In genomic region chr12:116138781-116139180, GRCh38 we compare ENCODE assay signal across 22 cellular contexts.
DNase-seq lines count a peak whose midpoint lies in the region; ATAC-seq and TF ChIP-seq lines count a peak whose summit lies in the region.
"Had no signal": no experiment of that assay in that cellular context is flagged by ENCODE, and none has a peak within 500 bp of the region (broad histone marks: within the 10 kb centered on the region; RNA-seq: fewer than 3 reads in every experiment).

No MANE protein-coding gene starts in this region.

- H3K27me3 Mint-ChIP-seq in activated T-cell treated with anti-CD3 and anti-CD28 coated beads, Interleukin-2, amount 50 U/mL, for 72 hours (ENCODE audit: low read depth), result no peaks in the 10 kb centered on the region
- H3K27me3 Mint-ChIP-seq: CD4-positive, alpha-beta T cell; central memory CD8-positive, alpha-beta T cell; effector memory CD8-positive, alpha-beta T cell had no signal

- H3K4me3 Mint-ChIP-seq in activated T-cell treated with anti-CD3 and anti-CD28 coated beads, Interleukin-2, amount 50 U/mL, for 72 hours, result peak overlapping the region in 1 of 2 donors; percentile 22
- H3K4me3 Mint-ChIP-seq: activated T-cell treated with anti-CD3 and anti-CD28 coated beads, Interleukin-2, amount 50 U/mL, for 4 hours; CD4-positive, alpha-beta T cell; central memory CD8-positive, alpha-beta T cell; effector memory CD8-positive, alpha-beta T cell had no signal

- no peak for TF ChIP-seq CTCF in fibroblast of mammary gland (conservative IDR thresholded peaks at IDR 0.05; ENCODE audit: control insufficient read depth, insufficient read depth, low read depth, low read length)

- peaks cover 82% of the 10 kb centered on the region for H3K4me1 Mint-ChIP-seq in activated T-cell treated with anti-CD3 and anti-CD28 coated beads, Interleukin-2, amount 50 U/mL, for 72 hours (ENCODE audit: low read depth)

- ATAC-seq in activated T-cell treated with anti-CD3 and anti-CD28 coated beads, Interleukin-2, amount 50 U/mL, for 72 hours (replicated peaks in 1 of 2), result no peak
- no peak for ATAC-seq in HG03108 (IDR thresholded peaks at IDR 0.05; ENCODE audit: unreplicated experiment)
- ATAC-seq in GM19463 (IDR thresholded peaks at IDR 0.05; ENCODE audit: unreplicated experiment), result no peak
- ATAC-seq: effector memory CD8-positive, alpha-beta T cell; K562 had no signal

- H3K27ac Mint-ChIP-seq in activated T-cell treated with anti-CD3 and anti-CD28 coated beads, Interleukin-2, amount 50 U/mL, for 72 hours, result peak overlapping the region; percentile 10
- H3K27ac Mint-ChIP-seq: CD4-positive, alpha-beta T cell; effector memory CD8-positive, alpha-beta T cell had no signal

- no peak overlapping the region for H3K4me3 ChIP-seq in fibroblast of mammary gland (ENCODE audit: control insufficient read depth, low read depth, low read length)
- H3K4me3 ChIP-seq: K562, sigmoid colon had no signal

- no peaks in the 10 kb centered on the region for H3K9me3 Mint-ChIP-seq in activated T-cell treated with anti-CD3 and anti-CD28 coated beads, Interleukin-2, amount 50 U/mL, for 72 hours
- H3K9me3 Mint-ChIP-seq: activated T-cell treated with anti-CD3 and anti-CD28 coated beads, Interleukin-2, amount 50 U/mL, for 4 hours; CD4-positive, alpha-beta T cell; central memory CD8-positive, alpha-beta T cell; effector memory CD8-positive, alpha-beta T cell had no signal

- no peaks in the 10 kb centered on the region for H3K36me3 Mint-ChIP-seq in activated T-cell treated with anti-CD3 and anti-CD28 coated beads, Interleukin-2, amount 50 U/mL, for 72 hours (ENCODE audit: insufficient read depth in 2 of 2)

- no peak for DNase-seq in activated T-cell treated with anti-CD3 and anti-CD28 coated beads, Interleukin-2, amount 50 U/mL, for 72 hours
- no peak for DNase-seq in activated T-cell treated with anti-CD3 and anti-CD28 coated beads, Interleukin-2, amount 50 U/mL, for 1 hour
- peak; percentile 58 for DNase-seq in LHCN-M2 (ENCODE audit: low read depth)
- peak; percentile 30 for DNase-seq in fibroblast of mammary gland (ENCODE audit: low read depth)
- DNase-seq in renal cortical epithelial cell (ENCODE audit: low read depth), result peak; percentile 85
- no peak for DNase-seq in Ammon's horn (ENCODE audit: low spot score)
- DNase-seq: activated CD4-positive, alpha-beta T cell treated with anti-CD3 and anti-CD28 coated beads, Interleukin-2, amount 50 U/mL, for 4 hours; activated T-cell treated with anti-CD3 and anti-CD28 coated beads, Interleukin-2, amount 50 U/mL, for 4 hours; CD4-positive, alpha-beta T cell; DMS79; effector memory CD8-positive, alpha-beta T cell; hippocampal formation; midbrain; NCI-H1048; NCI-H2081; NCI-H510A; sigmoid colon; substantia nigra had no signal

Comparison
In these comparisons a context has a peak if more than half of its experiments do, and no peak if none do; other contexts are left out.
1. DNase-seq: peak in LHCN-M2 (single experiment), fibroblast of mammary gland (single experiment) and renal cortical epithelial cell (single experiment); none in activated T-cell treated with anti-CD3 and anti-CD28 coated beads, Interleukin-2, amount 50 U/mL, for 72 hours (0 of 2), activated T-cell treated with anti-CD3 and anti-CD28 coated beads, Interleukin-2, amount 50 U/mL, for 1 hour (single experiment) and Ammon's horn (single experiment).